In the genomic region with DNA sequence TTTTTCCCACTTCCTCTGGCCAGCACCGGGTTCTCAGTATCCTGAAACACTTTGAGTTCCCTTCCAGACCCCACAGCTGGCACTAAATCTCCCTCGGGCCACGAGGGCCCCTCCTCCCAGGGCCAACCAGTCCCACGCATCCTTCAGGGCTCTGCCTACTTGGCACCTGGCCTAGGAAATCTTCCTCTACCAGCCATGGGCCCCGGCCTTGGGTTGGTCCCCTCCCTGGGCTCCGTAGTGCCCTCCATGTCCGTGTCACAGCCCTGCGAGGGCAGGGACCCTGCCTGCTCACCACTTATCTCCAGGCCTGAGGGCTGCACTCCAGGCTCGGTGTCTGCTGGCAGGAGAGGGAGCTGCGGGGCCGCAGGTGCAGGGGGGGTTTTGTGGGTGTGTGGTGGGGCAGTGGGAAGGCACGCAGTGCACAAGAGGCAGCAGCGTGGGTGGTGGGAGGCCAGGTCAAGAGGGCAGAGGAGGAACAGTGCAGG, we compare ENCODE assay signal across 1 cellular context.
TF ChIP-seq lines count a peak whose summit lies in the region.

No MANE protein-coding gene starts in this region.

TF ChIP-seq in HEK293, 187 proteins besides CTCF, POLR2A, EP300 and RAD21 (continued from another document):
- TF ChIP-seq, protein P1, sequence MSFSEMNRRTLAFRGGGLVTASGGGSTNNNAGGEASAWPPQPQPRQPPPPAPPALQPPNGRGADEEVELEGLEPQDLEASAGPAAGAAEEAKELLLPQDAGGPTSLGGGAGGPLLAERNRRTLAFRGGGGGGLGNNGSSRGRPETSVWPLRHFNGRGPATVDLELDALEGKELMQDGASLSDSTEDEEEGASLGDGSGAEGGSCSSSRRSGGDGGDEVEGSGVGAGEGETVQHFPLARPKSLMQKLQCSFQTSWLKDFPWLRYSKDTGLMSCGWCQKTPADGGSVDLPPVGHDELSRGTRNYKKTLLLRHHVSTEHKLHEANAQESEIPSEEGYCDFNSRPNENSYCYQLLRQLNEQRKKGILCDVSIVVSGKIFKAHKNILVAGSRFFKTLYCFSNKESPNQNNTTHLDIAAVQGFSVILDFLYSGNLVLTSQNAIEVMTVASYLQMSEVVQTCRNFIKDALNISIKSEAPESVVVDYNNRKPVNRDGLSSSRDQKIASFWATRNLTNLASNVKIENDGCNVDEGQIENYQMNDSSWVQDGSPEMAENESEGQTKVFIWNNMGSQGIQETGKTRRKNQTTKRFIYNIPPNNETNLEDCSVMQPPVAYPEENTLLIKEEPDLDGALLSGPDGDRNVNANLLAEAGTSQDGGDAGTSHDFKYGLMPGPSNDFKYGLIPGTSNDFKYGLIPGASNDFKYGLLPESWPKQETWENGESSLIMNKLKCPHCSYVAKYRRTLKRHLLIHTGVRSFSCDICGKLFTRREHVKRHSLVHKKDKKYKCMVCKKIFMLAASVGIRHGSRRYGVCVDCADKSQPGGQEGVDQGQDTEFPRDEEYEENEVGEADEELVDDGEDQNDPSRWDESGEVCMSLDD (tag by site-specific recombination; IDR thresholded peaks at IDR 0.05) = no peak
- no peak for TF ChIP-seq ZNF324 (tag by site-specific recombination; IDR thresholded peaks at IDR 0.05)
- no peak for TF ChIP-seq ZNF521 (tag by site-specific recombination; IDR thresholded peaks at IDR 0.05)
- TF ChIP-seq ZFHX2 (tag by site-specific recombination; conservative IDR thresholded peaks at IDR 0.05) = peak; percentile 95
